Comparison of ENCODE assay signal across 9 cellular contexts in the genomic region with DNA sequence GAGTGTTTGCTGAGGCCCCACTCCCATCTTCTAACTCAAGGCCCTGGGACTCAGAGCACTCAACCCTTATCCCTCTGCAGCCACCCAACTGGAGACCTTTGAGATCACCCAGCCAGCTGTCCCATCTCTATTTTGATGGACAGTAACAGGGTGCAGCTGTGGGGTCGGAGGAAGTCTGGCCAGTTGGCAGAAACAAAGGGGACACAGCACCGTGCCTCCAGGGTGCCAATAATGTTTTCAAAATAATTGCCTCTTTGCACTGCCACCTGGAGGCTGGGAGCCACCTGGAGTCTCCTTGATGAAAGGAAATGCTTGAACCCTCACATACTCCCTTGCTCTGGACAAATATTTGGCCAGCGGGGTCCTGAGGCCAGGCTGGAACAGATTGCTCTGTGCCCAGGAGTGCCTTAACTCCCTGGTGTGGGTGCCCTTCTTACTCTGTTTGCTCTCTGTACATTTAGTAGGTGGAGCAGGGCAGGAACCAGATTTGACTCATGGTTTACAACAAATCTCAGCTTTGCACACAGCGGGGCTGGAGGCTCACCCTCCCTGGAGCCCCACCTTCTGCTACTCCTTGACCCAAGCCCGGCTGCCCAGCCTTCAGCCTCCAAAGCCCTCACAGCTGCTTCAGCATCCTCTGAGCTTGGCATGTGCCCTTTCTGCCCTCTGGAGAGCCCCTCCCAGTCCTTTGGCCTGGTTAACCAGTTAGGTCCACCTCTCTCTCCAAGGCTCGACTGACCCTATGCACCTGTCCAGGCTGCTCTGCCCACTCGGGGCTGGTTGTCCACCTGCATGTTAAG. TPM values are rescaled to one million over a fixed set of nuclear protein-coding genes. Genes with fewer than 3 reads are reported as not detected.
DNase-seq lines count a peak whose midpoint lies in the region; ATAC-seq and TF ChIP-seq lines count a peak whose summit lies in the region.
"Had no signal": no experiment of that assay in that cellular context is flagged by ENCODE, and none has a peak within 500 bp of the region (broad histone marks: within the 10 kb centered on the region; RNA-seq: fewer than 3 reads in every experiment).

No MANE protein-coding gene starts in this region.

- ATAC-seq in gastrocnemius medialis (peak in 1 of 2 donors; percentile 7), HG02938 (IDR thresholded peaks at IDR 0.05; ENCODE audit: unreplicated experiment) (no peak), GM19023 (IDR thresholded peaks at IDR 0.05; ENCODE audit: unreplicated experiment) (no peak)

- H3K27me3 ChIP-seq in esophagus muscularis mucosa (no peaks in the 10 kb centered on the region), gastrocnemius medialis (no peaks in the 10 kb centered on the region)

- H3K4me1 ChIP-seq in esophagus muscularis mucosa (peaks cover 17 to 39% (median 25%) of the 10 kb centered on the region in 4 donors), gastrocnemius medialis (peaks cover 13 to 14% of the 10 kb centered on the region in 2 donors)

- intact Hi-C loops in esophagus muscularis mucosa (cut with DNase I) = no loop called here
- intact Hi-C loops in gastrocnemius medialis (cut with DNase I; ENCODE audit: low total_unique reads) = no loop called here

- TF ChIP-seq POLR2A in esophagus muscularis mucosa (IDR thresholded peaks at IDR 0.05; ENCODE audit: low read depth) (no peak), gastrocnemius medialis (IDR thresholded peaks at IDR 0.05) (no peak)

- peak; percentile 75 for DNase-seq in NCI-H748 (lab: John Stamatoyannopoulos, UW; ENCODE audit: unreplicated experiment)
- no peak for DNase-seq in NCI-H748 treated with DMSO at 0.1 percent for 48 hours (lab: John Stamatoyannopoulos, UW)
- peak in 2 of 3 experiments; percentile 81 to 94 for DNase-seq in NCI-H1417 (lab: John Stamatoyannopoulos, UW)
- no peak for DNase-seq in esophagus muscularis mucosa (ENCODE audit: extremely low spot score)
- DNase-seq in gastrocnemius medialis = no peak
- DNase-seq in NCI-H2029 treated with DMSO at 0.1 percent for 48 hours (lab: John Stamatoyannopoulos, UW) = no peak
- DNase-seq: activated CD4-positive, CD25-positive, alpha-beta regulatory T cell treated with anti-CD3 and anti-CD28 coated beads, Interleukin-2, amount 50 U/mL, for 72 hours had no signal

- H3K9me3 ChIP-seq in esophagus muscularis mucosa (no peaks in the 10 kb centered on the region), gastrocnemius medialis (no peaks in the 10 kb centered on the region)

- peak overlapping the region; percentile 74 to 80 (median 79) for H3K27ac ChIP-seq in esophagus muscularis mucosa (replicated peaks in 1 of 4)
- H3K27ac ChIP-seq in gastrocnemius medialis = peak overlapping the region in 3 of 4 donors; percentile 77 to 83 (median 78)

- no peak for TF ChIP-seq EP300 in esophagus muscularis mucosa (IDR thresholded peaks at IDR 0.05)

- TF ChIP-seq CTCF in esophagus muscularis mucosa (IDR thresholded peaks at IDR 0.05) (no peak), gastrocnemius medialis (IDR thresholded peaks at IDR 0.05 in 4 of 5, conservative IDR thresholded peaks at IDR 0.05 in 1 of 5) (no peak)

- 38% methylated on average over 6 of the region's 7 CpGs for WGBS in esophagus muscularis mucosa

- in situ Hi-C loops in gastrocnemius medialis (cut with MboI; ENCODE audit: low sequenced_read_pairs in 4 of 4) = no loop called here

- no peaks in the 10 kb centered on the region for H3K36me3 ChIP-seq in esophagus muscularis mucosa
- no peaks in the 10 kb centered on the region for H3K36me3 ChIP-seq in gastrocnemius medialis

- peak overlapping the region in 1 of 4 donors; percentile 14 for H3K4me3 ChIP-seq in esophagus muscularis mucosa
- peak overlapping the region in 1 of 4 donors; percentile 10 for H3K4me3 ChIP-seq in gastrocnemius medialis

RNA-seq across cellular contexts. Expression of a gene that starts 17.2 kb away (rescaled TPM):
- total RNA-seq in esophagus muscularis mucosa = 10 to 100 TPM; 23.3 to 46.2 (median 36.6) TPM
- 1 to 10 TPM in 1 of 4 donors, under 1 TPM in 2, not detected in 1; 0.64 to 2.4 (median 0.87) TPM for total RNA-seq in gastrocnemius medialis

Comparison
In these comparisons a context has a peak if more than half of its experiments do, and no peak if none do; other contexts are left out.
1. DNase-seq: peak in NCI-H748 (single experiment) and NCI-H1417 (2 of 3); none in NCI-H748 treated with DMSO at 0.1 percent for 48 hours (single experiment), esophagus muscularis mucosa (single experiment), gastrocnemius medialis (0 of 2) and NCI-H2029 treated with DMSO at 0.1 percent for 48 hours (single experiment).
2. RNA of a gene that starts 17.2 kb away (total RNA-seq): 23.3 to 46.2 TPM in esophagus muscularis mucosa; 0.64 to 2.4 TPM in gastrocnemius medialis; every median in the first group is over 4 times any median in the second.